ENCODE assay signal across 8 cellular contexts in the genomic region with DNA sequence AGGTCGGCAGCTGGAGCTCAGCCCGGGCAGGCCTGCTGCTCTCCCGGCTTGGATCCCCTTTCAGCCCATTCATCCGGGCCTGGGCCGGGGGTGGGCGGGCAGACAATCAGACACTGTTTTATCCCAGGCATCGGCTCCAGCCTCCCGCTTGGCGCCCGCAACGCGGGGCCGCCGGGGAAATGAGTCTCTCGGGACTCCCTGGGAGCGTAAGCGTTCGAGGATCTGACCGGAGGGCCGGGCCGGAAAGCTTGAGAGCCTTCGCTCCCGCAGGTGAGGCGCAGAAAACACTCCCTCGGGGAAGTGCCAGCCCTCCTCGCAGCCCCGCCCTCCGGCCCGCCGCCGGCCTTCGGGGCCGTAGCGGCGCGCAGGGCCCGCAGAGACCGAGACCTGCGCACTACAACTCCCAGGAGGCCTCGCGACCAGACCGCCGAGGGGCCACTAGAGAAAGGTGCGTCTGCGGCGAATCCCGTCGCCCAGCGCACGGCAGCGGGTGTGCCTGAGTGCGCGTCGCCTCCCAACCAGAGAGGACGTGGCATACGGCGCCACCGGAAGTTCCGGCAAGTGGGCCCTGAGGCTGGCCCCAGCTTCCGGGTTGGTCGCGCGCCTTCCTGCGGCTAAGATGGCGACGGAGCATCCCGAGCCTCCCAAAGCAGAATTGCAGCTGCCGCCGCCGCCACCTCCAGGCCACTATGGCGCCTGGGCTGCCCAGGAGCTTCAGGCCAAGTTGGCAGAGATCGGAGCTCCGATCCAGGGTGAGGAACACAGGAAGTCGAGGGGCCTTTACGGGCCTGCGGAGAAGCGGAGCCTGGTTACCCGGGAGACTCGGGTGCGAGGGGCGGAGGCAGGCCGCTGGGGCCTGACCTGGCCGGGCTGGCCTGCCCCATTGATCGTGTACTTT. TPM values are rescaled to one million over a fixed set of nuclear protein-coding genes. Genes with fewer than 3 reads are reported as not detected.
DNase-seq lines count a peak whose midpoint lies in the region; ATAC-seq, FAIRE-seq and TF ChIP-seq lines count a peak whose summit lies in the region.

A gene with protein sequence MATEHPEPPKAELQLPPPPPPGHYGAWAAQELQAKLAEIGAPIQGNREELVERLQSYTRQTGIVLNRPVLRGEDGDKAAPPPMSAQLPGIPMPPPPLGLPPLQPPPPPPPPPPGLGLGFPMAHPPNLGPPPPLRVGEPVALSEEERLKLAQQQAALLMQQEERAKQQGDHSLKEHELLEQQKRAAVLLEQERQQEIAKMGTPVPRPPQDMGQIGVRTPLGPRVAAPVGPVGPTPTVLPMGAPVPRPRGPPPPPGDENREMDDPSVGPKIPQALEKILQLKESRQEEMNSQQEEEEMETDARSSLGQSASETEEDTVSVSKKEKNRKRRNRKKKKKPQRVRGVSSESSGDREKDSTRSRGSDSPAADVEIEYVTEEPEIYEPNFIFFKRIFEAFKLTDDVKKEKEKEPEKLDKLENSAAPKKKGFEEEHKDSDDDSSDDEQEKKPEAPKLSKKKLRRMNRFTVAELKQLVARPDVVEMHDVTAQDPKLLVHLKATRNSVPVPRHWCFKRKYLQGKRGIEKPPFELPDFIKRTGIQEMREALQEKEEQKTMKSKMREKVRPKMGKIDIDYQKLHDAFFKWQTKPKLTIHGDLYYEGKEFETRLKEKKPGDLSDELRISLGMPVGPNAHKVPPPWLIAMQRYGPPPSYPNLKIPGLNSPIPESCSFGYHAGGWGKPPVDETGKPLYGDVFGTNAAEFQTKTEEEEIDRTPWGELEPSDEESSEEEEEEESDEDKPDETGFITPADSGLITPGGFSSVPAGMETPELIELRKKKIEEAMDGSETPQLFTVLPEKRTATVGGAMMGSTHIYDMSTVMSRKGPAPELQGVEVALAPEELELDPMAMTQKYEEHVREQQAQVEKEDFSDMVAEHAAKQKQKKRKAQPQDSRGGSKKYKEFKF (plus strand): TSS at position 599 of the 898 bp plus-strand sequence. CDS start 21 bp downstream, at position 620.

- TF ChIP-seq POLR2A in GM12891 (IDR thresholded peaks at IDR 0.05; ENCODE audit: low read depth, low read length), result peak; percentile 86
- TF ChIP-seq POLR2A in heart left ventricle (IDR thresholded peaks at IDR 0.05), result peak in 1 of 2 donors; percentile 62

- peaks cover 3 to 39% (median 32%) of the 10 kb centered on the region in 9 donors for H3K36me3 ChIP-seq in heart left ventricle
- peaks cover 31% of the 10 kb centered on the region for H3K36me3 ChIP-seq in upper lobe of right lung

- 0% methylated on average over 82 to 84 of the region's 84 CpGs for WGBS in adipose tissue, 3 donors
- 0 to 1% (median 0%) methylated on average over 33 to 84 of the region's 84 CpGs for WGBS in heart left ventricle, 4 donors

- peaks cover 4 to 6% of the 10 kb centered on the region in 2 donors for H3K27me3 Mint-ChIP-seq in T-cell

- peak; percentile 99 for FAIRE-seq in GM12891 (lab: Jason Lieb, UNC)

- TF ChIP-seq CTCF in heart left ventricle (IDR thresholded peaks at IDR 0.05) (peak in 3 of 12 donors; percentile 17 to 26 (median 20)), upper lobe of right lung (IDR thresholded peaks at IDR 0.05) (peak; percentile 14)

- CTCF ChIA-PET in T-cell (lab: Charles Lee), result interaction anchor here (0.8 to 2.0 kb wide), 5 partner anchors 10 to 84 kb away, joined by 3 to 10 read pairs (median 4); no protein-coding TSS in a partner anchor

- POLR2A ChIA-PET in T-cell (lab: Charles Lee), result interaction anchor here (0.5 to 1.2 kb wide), 6 partner anchors 39 to 553 kb away, joined by 3 to 11 read pairs (median 3); partner anchors contain the start of genes BANF1 (in 1 of the 2) and SIPA1 (in 1 of the 2)

- peaks cover 30 to 38% (median 32%) of the 10 kb centered on the region in 3 donors for H3K4me1 Mint-ChIP-seq in T-cell

- no peaks in the 10 kb centered on the region for H3K9me3 ChIP-seq in heart left ventricle
- no peaks in the 10 kb centered on the region for H3K9me3 ChIP-seq in upper lobe of right lung

- H3K4me1 ChIP-seq in heart left ventricle (peaks cover 0 to 41% (median 24%) of the 10 kb centered on the region in 12 donors), upper lobe of right lung (peaks cover 18% of the 10 kb centered on the region)

- H3K27me3 ChIP-seq in heart left ventricle (peaks cover 0 to 20% (median 5%) of the 10 kb centered on the region in 9 donors), upper lobe of right lung (peaks cover 9% of the 10 kb centered on the region)

- H3K36me3 Mint-ChIP-seq in T-cell, result peaks cover 13% of the 10 kb centered on the region

- H3K4me3 ChIP-seq in heart left ventricle (peak within 1 kb of the TSS; percentile 51 to 100 (median 87)), upper lobe of right lung (peak within 1 kb of the TSS; percentile 100)

- DNase-seq in GM12891 (ENCODE audit: insufficient read length, low spot score), result peak; percentile 97
- DNase-seq in NCI-H1436 treated with DMSO at 0.1 percent for 48 hours (lab: John Stamatoyannopoulos, UW), result peak; percentile 90
- peak; percentile 88 to 96 (median 92) for DNase-seq in T-cell
- peak; percentile 97 to 99 (median 99) for DNase-seq in heart left ventricle
- peak; percentile 100 for DNase-seq in posterior vena cava (ENCODE audit: low spot score)
- peak; percentile 99 for DNase-seq in upper lobe of right lung

- H3K4me3 Mint-ChIP-seq in T-cell, result peak within 1 kb of the TSS; percentile 97 to 100 (median 98)

- ATAC-seq in HG02840 (IDR thresholded peaks at IDR 0.05; ENCODE audit: low FRiP score, unreplicated experiment) (peak; percentile 88), T-cell (replicated peaks in 1 of 4) (peak; percentile 95 to 99 (median 98)), heart left ventricle (peak; percentile 96 to 99 (median 98)), upper lobe of right lung (peak; percentile 98)

- intact Hi-C loops in heart left ventricle (cut with DNase I) (loop anchor here in 3 of 10 donors (1.0 to 5.0 kb wide), 3 partner anchors 16 to 390 kb away; partner anchors contain the start of gene RELA (in 1 of the 3)), posterior vena cava (cut with DNase I) (no loop called here), upper lobe of right lung (cut with DNase I) (no loop called here)

- H3K9me3 Mint-ChIP-seq in T-cell, result no peaks in the 10 kb centered on the region

- H3K27ac ChIP-seq in adipose tissue (ENCODE audit: low read depth, low read length) (no peak within 1 kb of the TSS), heart left ventricle (peak within 1 kb of the TSS; percentile 80 to 96 (median 92)), upper lobe of right lung (peak within 1 kb of the TSS; percentile 92)

- peak within 1 kb of the TSS; percentile 98 to 99 for H3K27ac Mint-ChIP-seq in T-cell

TF ChIP-seq in GM12891, 5 proteins besides CTCF, POLR2A, EP300 and RAD21:
- TF ChIP-seq TAF1 (IDR thresholded peaks at IDR 0.05; ENCODE audit: low read depth, low read length) (peak; percentile 92), POLR2AphosphoS5 (IDR thresholded peaks at IDR 0.05; ENCODE audit: low read depth, low read length) (peak; percentile 76), SPI1 (IDR thresholded peaks at IDR 0.05; ENCODE audit: low read depth, low read length) (no peak; the same call in 1 of the 2 replicates)

RNA-seq across cellular contexts. Expression of the gene that starts here (rescaled TPM):
- polyA plus RNA-seq in GM12891 (2012; ENCODE audit: low read depth, missing spikeins), result 149 TPM
- 100 to 1,000 TPM; 189 to 264 (median 224) TPM for total RNA-seq in T-cell
- polyA plus RNA-seq in adipose tissue, result 100 to 1,000 TPM in 1 of 3 donors, 10 to 100 TPM in 2; 95.6 to 110 (median 98.5) TPM
- 10 to 100 TPM; 69.8 to 92.9 (median 79.6) TPM for total RNA-seq in heart left ventricle
- 100 to 1,000 TPM in 1 of 2 donors, 10 to 100 TPM in 1; 43.5 to 106 TPM for polyA plus RNA-seq in heart left ventricle
- 100 to 1,000 TPM; 117 to 140 TPM for total RNA-seq in posterior vena cava
- 149 TPM for total RNA-seq in upper lobe of right lung
